In the genomic region with DNA sequence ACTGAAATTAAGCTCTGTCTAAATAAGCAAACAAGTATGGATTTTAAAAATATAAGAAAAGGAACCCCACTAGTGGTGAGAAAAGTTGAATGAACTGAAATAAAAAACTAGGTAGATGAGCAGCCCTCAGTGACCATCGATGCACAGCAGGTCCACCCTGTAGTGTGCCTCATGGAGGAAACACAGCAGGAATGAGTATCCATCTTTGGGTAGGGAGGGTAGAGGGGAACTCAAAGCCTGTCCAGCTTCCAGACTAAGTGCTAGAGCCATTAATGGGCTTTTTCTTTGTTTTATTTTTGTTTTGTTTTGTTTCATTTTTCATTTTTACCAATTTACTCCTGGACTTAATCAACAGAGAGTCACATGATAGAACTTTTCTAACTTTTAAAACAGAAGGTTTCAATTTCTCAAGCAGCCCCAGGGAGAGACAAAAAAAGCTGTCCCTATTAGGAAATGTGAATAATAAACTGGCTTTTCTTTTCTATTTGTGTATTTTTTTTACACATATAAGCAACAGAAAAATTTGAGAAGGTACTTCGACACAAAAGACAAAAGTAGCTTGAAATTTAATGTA, we compare ENCODE assay signal across 16 cellular contexts.
DNase-seq lines count a peak whose midpoint lies in the region; ATAC-seq, FAIRE-seq and TF ChIP-seq lines count a peak whose summit lies in the region.
"Had no signal": no experiment of that assay in that cellular context is flagged by ENCODE, and none has a peak within 500 bp of the region (broad histone marks: within the 10 kb centered on the region; RNA-seq: fewer than 3 reads in every experiment).

No MANE protein-coding gene starts in this region.

- no peak for DNase-seq in GM12878 (ENCODE audit: low read depth, low spot score)
- no peak for DNase-seq in HK-2 (ENCODE audit: unreplicated experiment)
- DNase-seq: BE2C; CD4-positive, alpha-beta memory T cell; DMS79; H7 had no signal

- H3K27me3 ChIP-seq in GM12878 (replicated peaks in 1 of 2; ENCODE audit: control insufficient read depth in 2 of 2, insufficient read depth in 2 of 2, low read length in 1 of 2), result no peaks in the 10 kb centered on the region
- H3K27me3 ChIP-seq: BE2C had no signal

- no peak overlapping the region for H3K9ac ChIP-seq in GM12878 (ENCODE audit: control insufficient read depth, insufficient read depth, low read length)

- H3K27ac ChIP-seq in GM12878 (ENCODE audit: control insufficient read depth, insufficient read depth), result no peak overlapping the region
- H3K27ac ChIP-seq: C4-2B had no signal

- TF ChIP-seq EP300 in GM12878 (IDR thresholded peaks at IDR 0.05; ENCODE audit: borderline replicate concordance in 1 of 2, control insufficient read depth in 1 of 2, low read depth in 2 of 2, low read length in 2 of 2), result no peak

- WGBS in GM12878 (ENCODE audit: insufficient coverage, insufficient replicate concordance, low lambda C conversion rate, missing lambda C conversion rate), result 44% methylated on average over 2 of the region's 2 CpGs

- no peaks in the 10 kb centered on the region for H3K36me3 ChIP-seq in GM12878 (ENCODE audit: control insufficient read depth in 2 of 2, insufficient read depth in 2 of 2, low read length in 1 of 2)
- H3K36me3 ChIP-seq: BE2C had no signal

- no peak for TF ChIP-seq RAD21 in GM12878 (IDR thresholded peaks at IDR 0.05; ENCODE audit: insufficient read depth, low read depth, low read length)

- CTCF ChIA-PET in GM12878 (lab: Yijun Ruan, JAX), result interaction anchor here (0.6 to 0.7 kb wide), 2 partner anchors 14 to 114 kb away, joined by 3 to 4 read pairs; no protein-coding TSS in a partner anchor

- no peaks in the 10 kb centered on the region for H3K79me2 ChIP-seq in GM12878 (ENCODE audit: control insufficient read depth, insufficient read depth, low read length)

- TF ChIP-seq CTCF in GM12878 (IDR thresholded peaks at IDR 0.05 in 2 of 3, conservative IDR thresholded peaks at IDR 0.05 in 1 of 3; ENCODE audit: control insufficient read depth in 2 of 3, extremely low read depth in 1 of 3, insufficient read depth in 1 of 3, low read depth in 3 of 3, low read length in 3 of 3), result no peak

- FAIRE-seq in GM12878 (lab: Jason Lieb, UNC), result no peak
- FAIRE-seq: A204.1, GM12892, HTR-8/SVneo had no signal

- H2AFZ ChIP-seq in GM12878 (ENCODE audit: control insufficient read depth, low read depth, low read length), result no peak overlapping the region
- H2AFZ ChIP-seq: GM23338 had no signal

- no peak overlapping the region for H3K4me2 ChIP-seq in GM12878 (ENCODE audit: control insufficient read depth, insufficient read depth)
- H3K4me2 ChIP-seq: GM23338 had no signal

- intact Hi-C loops in GM12878 (cut with micrococcal nuclease; ENCODE audit: unreplicated experiment), result no loop called here

- no peaks in the 10 kb centered on the region for H3K9me3 ChIP-seq in GM12878 (replicated peaks; ENCODE audit: control insufficient read depth, insufficient read depth, low read length)
- H3K9me3 ChIP-seq: BE2C had no signal

- RAD21 ChIA-PET in GM12878 (lab: Charles Lee; ENCODE audit: unreplicated experiment), result interaction anchor here (1.2 kb wide), 1 partner anchor 143 kb away, joined by 3 read pairs; no protein-coding TSS in a partner anchor

- TF ChIP-seq POLR2A in GM12878 (IDR thresholded peaks at IDR 0.05; ENCODE audit: low read depth, low read length), result no peak

- ATAC-seq in GM18867 (IDR thresholded peaks at IDR 0.05; ENCODE audit: unreplicated experiment) (peak; percentile 70), GM21619 (IDR thresholded peaks at IDR 0.05; ENCODE audit: unreplicated experiment) (peak; percentile 44), HG03432 (IDR thresholded peaks at IDR 0.05; ENCODE audit: unreplicated experiment) (peak; percentile 67), GM12878 (peak; percentile 51; the same call in 2 of the 3 replicates), HG02938 (IDR thresholded peaks at IDR 0.05; ENCODE audit: unreplicated experiment) (no peak), HG03196 (IDR thresholded peaks at IDR 0.05; ENCODE audit: unreplicated experiment) (no peak)
- ATAC-seq: GM23338 had no signal

- no TSS peak for BruUV-seq in GM12878 (replicated peaks; lab: Mats Ljungman, UMichigan)

- H4K20me1 ChIP-seq in GM12878 (ENCODE audit: control insufficient read depth, insufficient read depth), result no peaks in the 10 kb centered on the region

- no peaks in the 10 kb centered on the region for H3K4me1 ChIP-seq in GM12878 (ENCODE audit: control insufficient read depth, insufficient read depth, low read length)
- H3K4me1 ChIP-seq: BE2C had no signal

- POLR2A ChIA-PET in GM12878 (lab: Charles Lee), result no interaction called here

- no peak overlapping the region; the same call in 1 of the 2 replicates for H3K4me3 ChIP-seq in GM12878
- H3K4me3 ChIP-seq: GM23338 had no signal

- in situ Hi-C loops in GM12878 (cut with MboI), result no loop called here

- SMC1A ChIA-PET in GM12878 (lab: Charles Lee; ENCODE audit: uncharacterized antibody, unreplicated experiment), result interaction anchor here (1.8 kb wide), 1 partner anchor 11 kb away, joined by 5 read pairs; no protein-coding TSS in a partner anchor

TF ChIP-seq in GM12878, 131 proteins besides CTCF, POLR2A, EP300 and RAD21:
- TF ChIP-seq, protein P1, sequence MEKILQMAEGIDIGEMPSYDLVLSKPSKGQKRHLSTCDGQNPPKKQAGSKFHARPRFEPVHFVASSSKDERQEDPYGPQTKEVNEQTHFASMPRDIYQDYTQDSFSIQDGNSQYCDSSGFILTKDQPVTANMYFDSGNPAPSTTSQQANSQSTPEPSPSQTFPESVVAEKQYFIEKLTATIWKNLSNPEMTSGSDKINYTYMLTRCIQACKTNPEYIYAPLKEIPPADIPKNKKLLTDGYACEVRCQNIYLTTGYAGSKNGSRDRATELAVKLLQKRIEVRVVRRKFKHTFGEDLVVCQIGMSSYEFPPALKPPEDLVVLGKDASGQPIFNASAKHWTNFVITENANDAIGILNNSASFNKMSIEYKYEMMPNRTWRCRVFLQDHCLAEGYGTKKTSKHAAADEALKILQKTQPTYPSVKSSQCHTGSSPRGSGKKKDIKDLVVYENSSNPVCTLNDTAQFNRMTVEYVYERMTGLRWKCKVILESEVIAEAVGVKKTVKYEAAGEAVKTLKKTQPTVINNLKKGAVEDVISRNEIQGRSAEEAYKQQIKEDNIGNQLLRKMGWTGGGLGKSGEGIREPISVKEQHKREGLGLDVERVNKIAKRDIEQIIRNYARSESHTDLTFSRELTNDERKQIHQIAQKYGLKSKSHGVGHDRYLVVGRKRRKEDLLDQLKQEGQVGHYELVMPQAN (conservative IDR thresholded peaks at IDR 0.05), result no peak
- TF ChIP-seq BMI1 (IDR thresholded peaks at IDR 0.05; ENCODE audit: borderline replicate concordance) (no peak), PAX5 (IDR thresholded peaks at IDR 0.05; ENCODE audit: borderline replicate concordance, low read depth, low read length) (no peak), FOXK2 (IDR thresholded peaks at IDR 0.05) (no peak), SUPT20H (IDR thresholded peaks at IDR 0.05; ENCODE audit: borderline replicate concordance, control insufficient read depth, low read depth, low read length) (no peak), CREM (IDR thresholded peaks at IDR 0.05; ENCODE audit: low read depth) (no peak), ZZZ3 (IDR thresholded peaks at IDR 0.05; ENCODE audit: control insufficient read depth, insufficient read length, low read depth) (no peak), KLF5 (IDR thresholded peaks at IDR 0.05; ENCODE audit: partially characterized antibody) (no peak)
- TF ChIP-seq, protein P2, sequence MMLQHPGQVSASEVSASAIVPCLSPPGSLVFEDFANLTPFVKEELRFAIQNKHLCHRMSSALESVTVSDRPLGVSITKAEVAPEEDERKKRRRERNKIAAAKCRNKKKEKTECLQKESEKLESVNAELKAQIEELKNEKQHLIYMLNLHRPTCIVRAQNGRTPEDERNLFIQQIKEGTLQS (IDR thresholded peaks at IDR 0.05; ENCODE audit: borderline replicate concordance, extremely low read depth, low read depth, low read length), result no peak
- TF ChIP-seq, protein P3, sequence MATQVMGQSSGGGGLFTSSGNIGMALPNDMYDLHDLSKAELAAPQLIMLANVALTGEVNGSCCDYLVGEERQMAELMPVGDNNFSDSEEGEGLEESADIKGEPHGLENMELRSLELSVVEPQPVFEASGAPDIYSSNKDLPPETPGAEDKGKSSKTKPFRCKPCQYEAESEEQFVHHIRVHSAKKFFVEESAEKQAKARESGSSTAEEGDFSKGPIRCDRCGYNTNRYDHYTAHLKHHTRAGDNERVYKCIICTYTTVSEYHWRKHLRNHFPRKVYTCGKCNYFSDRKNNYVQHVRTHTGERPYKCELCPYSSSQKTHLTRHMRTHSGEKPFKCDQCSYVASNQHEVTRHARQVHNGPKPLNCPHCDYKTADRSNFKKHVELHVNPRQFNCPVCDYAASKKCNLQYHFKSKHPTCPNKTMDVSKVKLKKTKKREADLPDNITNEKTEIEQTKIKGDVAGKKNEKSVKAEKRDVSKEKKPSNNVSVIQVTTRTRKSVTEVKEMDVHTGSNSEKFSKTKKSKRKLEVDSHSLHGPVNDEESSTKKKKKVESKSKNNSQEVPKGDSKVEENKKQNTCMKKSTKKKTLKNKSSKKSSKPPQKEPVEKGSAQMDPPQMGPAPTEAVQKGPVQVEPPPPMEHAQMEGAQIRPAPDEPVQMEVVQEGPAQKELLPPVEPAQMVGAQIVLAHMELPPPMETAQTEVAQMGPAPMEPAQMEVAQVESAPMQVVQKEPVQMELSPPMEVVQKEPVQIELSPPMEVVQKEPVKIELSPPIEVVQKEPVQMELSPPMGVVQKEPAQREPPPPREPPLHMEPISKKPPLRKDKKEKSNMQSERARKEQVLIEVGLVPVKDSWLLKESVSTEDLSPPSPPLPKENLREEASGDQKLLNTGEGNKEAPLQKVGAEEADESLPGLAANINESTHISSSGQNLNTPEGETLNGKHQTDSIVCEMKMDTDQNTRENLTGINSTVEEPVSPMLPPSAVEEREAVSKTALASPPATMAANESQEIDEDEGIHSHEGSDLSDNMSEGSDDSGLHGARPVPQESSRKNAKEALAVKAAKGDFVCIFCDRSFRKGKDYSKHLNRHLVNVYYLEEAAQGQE (IDR thresholded peaks at IDR 0.05; ENCODE audit: low read depth, low read length), result no peak

Comparison
In these comparisons a context has a peak if more than half of its experiments do, and no peak if none do; other contexts are left out.
1. ATAC-seq: peak in GM18867 (single experiment), GM21619 (single experiment), HG03432 (single experiment) and GM12878 (single experiment); none in HG02938 (single experiment) and HG03196 (single experiment).